ENCODE assay signal across 11 cellular contexts in the genomic region with DNA sequence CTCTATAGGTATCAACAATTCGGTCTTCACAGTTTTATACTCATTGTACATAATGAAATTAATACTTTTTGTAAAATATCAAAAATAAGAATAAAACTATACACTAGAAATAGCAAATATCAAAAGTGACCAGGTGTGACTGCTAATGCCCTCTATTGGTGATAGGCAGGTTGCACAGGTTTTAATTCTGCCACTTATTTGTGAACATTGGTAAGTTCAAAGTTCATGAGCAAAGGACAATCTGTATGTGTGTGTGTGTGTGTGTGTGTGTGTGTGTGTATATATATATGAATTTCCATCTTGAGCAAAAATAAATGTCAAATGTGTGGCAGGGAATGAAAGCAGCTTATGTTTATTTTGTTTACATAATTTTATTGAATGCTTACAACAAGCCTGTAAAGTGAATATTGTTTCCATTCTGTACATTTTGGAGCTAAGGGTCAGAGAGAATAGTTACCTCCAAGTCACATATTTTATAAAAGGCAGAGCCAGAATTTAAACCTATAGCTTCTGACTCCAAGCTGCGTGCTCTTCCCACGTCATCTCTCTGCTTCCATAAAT.
A peak's percentile ranks its signal among the peaks of the same experiment; 100 is the strongest.
DNase-seq lines count a peak whose midpoint lies in the region; ATAC-seq, FAIRE-seq and TF ChIP-seq lines count a peak whose summit lies in the region.
"Had no signal": no experiment of that assay in that cellular context is flagged by ENCODE, and none has a peak within 500 bp of the region (broad histone marks: within the 10 kb centered on the region; RNA-seq: fewer than 3 reads in every experiment).

No MANE protein-coding gene starts in this region.

- WGBS in suprapubic skin: 89% methylated on average over 3 of the region's 3 CpGs

- H3K9me3 Mint-ChIP-seq in astrocyte (ENCODE audit: unreplicated experiment) (peaks cover 5% of the 10 kb centered on the region), neural progenitor cell (peaks cover 17% of the 10 kb centered on the region)

- H3K27me3 Mint-ChIP-seq in astrocyte (ENCODE audit: low read depth, unreplicated experiment): no peaks in the 10 kb centered on the region
- H3K27me3 Mint-ChIP-seq in neural progenitor cell (ENCODE audit: insufficient read depth, low read depth): no peaks in the 10 kb centered on the region
- no peaks in the 10 kb centered on the region for H3K27me3 Mint-ChIP-seq in T-helper 17 cell

- H3K4me3 ChIP-seq in astrocyte (ENCODE audit: insufficient read depth, low read depth, low read length) (no peak overlapping the region), neural progenitor cell (no peak overlapping the region), suprapubic skin (no peak overlapping the region)
- H3K4me3 ChIP-seq: heart left ventricle had no signal

- H3F3A ChIP-seq in neural progenitor cell (ENCODE audit: low read depth): no peaks in the 10 kb centered on the region

- no peaks in the 10 kb centered on the region for H3K27me3 ChIP-seq in astrocyte (ENCODE audit: insufficient read depth, low read length)
- no peaks in the 10 kb centered on the region for H3K27me3 ChIP-seq in neural progenitor cell
- no peaks in the 10 kb centered on the region for H3K27me3 ChIP-seq in suprapubic skin
- H3K27me3 ChIP-seq: heart left ventricle had no signal

- FAIRE-seq in astrocyte (lab: Jason Lieb, UNC): no peak
- FAIRE-seq: H54 had no signal

- no peak overlapping the region for H3K27ac Mint-ChIP-seq in astrocyte (ENCODE audit: unreplicated experiment)
- H3K27ac Mint-ChIP-seq in neural progenitor cell: no peak overlapping the region
- H3K27ac Mint-ChIP-seq in T-helper 17 cell: no peak overlapping the region

- DNase-seq in NCI-H1105 treated with DMSO at 0.1 percent for 48 hours (lab: John Stamatoyannopoulos, UW) (peak; percentile 12), NCI-H1105 (lab: John Stamatoyannopoulos, UW) (no peak), astrocyte (ENCODE audit: low read depth) (no peak), neural progenitor cell (ENCODE audit: low spot score) (no peak), T-helper 17 cell (no peak), suprapubic skin (ENCODE audit: low spot score in 2 of 2) (no peak), kidney glomerular epithelial cell (lab: John Stamatoyannopoulos, UW) (no peak)
- DNase-seq: activated T-cell treated with anti-CD3 and anti-CD28 coated beads, Interleukin-2, amount 50 U/mL, for 4 hours; heart left ventricle had no signal

- peak; percentile 36 for TF ChIP-seq CTCF in astrocyte (IDR thresholded peaks at IDR 0.05; ENCODE audit: insufficient read depth, low read depth, low read length)
- peak; percentile 49 for TF ChIP-seq CTCF in neural progenitor cell (IDR thresholded peaks at IDR 0.05)
- no peak for TF ChIP-seq CTCF in suprapubic skin (IDR thresholded peaks at IDR 0.05)

- H3K4me3 Mint-ChIP-seq in astrocyte (ENCODE audit: unreplicated experiment) (no peak overlapping the region), neural progenitor cell (no peak overlapping the region), T-helper 17 cell (no peak overlapping the region)
- H3K4me3 Mint-ChIP-seq: activated T-cell treated with anti-CD3 and anti-CD28 coated beads, Interleukin-2, amount 50 U/mL, for 4 hours had no signal

- no peak for TF ChIP-seq EP300 in suprapubic skin (IDR thresholded peaks at IDR 0.05)

- H3K4me2 ChIP-seq in astrocyte (ENCODE audit: low read length) (no peak overlapping the region), neural progenitor cell (no peak overlapping the region)

- H4K20me1 ChIP-seq in astrocyte (ENCODE audit: insufficient read depth, low read length): no peaks in the 10 kb centered on the region
- H4K20me1 ChIP-seq in neural progenitor cell (ENCODE audit: low read depth): no peaks in the 10 kb centered on the region

- H3K4me1 ChIP-seq in astrocyte (ENCODE audit: insufficient read depth, low read length): no peaks in the 10 kb centered on the region
- no peaks in the 10 kb centered on the region for H3K4me1 ChIP-seq in neural progenitor cell
- H3K4me1 ChIP-seq in suprapubic skin: no peaks in the 10 kb centered on the region
- H3K4me1 ChIP-seq: heart left ventricle had no signal

- H3K79me2 ChIP-seq in astrocyte (ENCODE audit: insufficient read depth, low read length) (no peaks in the 10 kb centered on the region), neural progenitor cell (ENCODE audit: low read depth) (no peaks in the 10 kb centered on the region)

- TF ChIP-seq POLR2A in suprapubic skin (IDR thresholded peaks at IDR 0.05): no peak

- H3K36me3 Mint-ChIP-seq in astrocyte (ENCODE audit: low read depth, unreplicated experiment) (no peaks in the 10 kb centered on the region), neural progenitor cell (no peaks in the 10 kb centered on the region), T-helper 17 cell (ENCODE audit: low read depth) (no peaks in the 10 kb centered on the region)

- H3K27ac ChIP-seq in astrocyte (ENCODE audit: low read depth, low read length) (no peak overlapping the region), neural progenitor cell (no peak overlapping the region), suprapubic skin (no peak overlapping the region)
- H3K27ac ChIP-seq: heart left ventricle had no signal

- H2AFZ ChIP-seq in astrocyte (ENCODE audit: low read depth, low read length) (no peak overlapping the region), neural progenitor cell (replicated peaks) (no peak overlapping the region)

- H3K36me3 ChIP-seq in astrocyte (ENCODE audit: insufficient read depth, low read length) (no peaks in the 10 kb centered on the region), neural progenitor cell (no peaks in the 10 kb centered on the region), suprapubic skin (no peaks in the 10 kb centered on the region)
- H3K36me3 ChIP-seq: heart left ventricle had no signal

- H3K9me3 ChIP-seq in astrocyte (ENCODE audit: insufficient read depth, low read depth, low read length) (no peaks in the 10 kb centered on the region), neural progenitor cell (ENCODE audit: low read depth) (no peaks in the 10 kb centered on the region), T-helper 17 cell (ENCODE audit: control insufficient read depth, low read length, poor library complexity, severe bottlenecking) (no peaks in the 10 kb centered on the region), suprapubic skin (peaks cover 4% of the 10 kb centered on the region)

- H3K9ac ChIP-seq in astrocyte (ENCODE audit: low read length) (no peak overlapping the region), neural progenitor cell (no peak overlapping the region)

- H3K4me1 Mint-ChIP-seq in astrocyte (ENCODE audit: low read depth, unreplicated experiment): no peaks in the 10 kb centered on the region
- H3K4me1 Mint-ChIP-seq in neural progenitor cell: no peaks in the 10 kb centered on the region
- H3K4me1 Mint-ChIP-seq in T-helper 17 cell: no peaks in the 10 kb centered on the region

- ATAC-seq in HG03060 (IDR thresholded peaks at IDR 0.05; ENCODE audit: low read depth, unreplicated experiment): peak; percentile 76
- no peak for ATAC-seq in T-helper 17 cell
- ATAC-seq: activated T-cell treated with anti-CD3 and anti-CD28 coated beads, Interleukin-2, amount 50 U/mL, for 4 hours; heart left ventricle had no signal

Comparison
In these comparisons a context has a peak if more than half of its experiments do, and no peak if none do; other contexts are left out.
1. CTCF ChIP-seq: peak in astrocyte (single experiment) and neural progenitor cell (single experiment); none in suprapubic skin (0 of 2).